In the genomic region with DNA sequence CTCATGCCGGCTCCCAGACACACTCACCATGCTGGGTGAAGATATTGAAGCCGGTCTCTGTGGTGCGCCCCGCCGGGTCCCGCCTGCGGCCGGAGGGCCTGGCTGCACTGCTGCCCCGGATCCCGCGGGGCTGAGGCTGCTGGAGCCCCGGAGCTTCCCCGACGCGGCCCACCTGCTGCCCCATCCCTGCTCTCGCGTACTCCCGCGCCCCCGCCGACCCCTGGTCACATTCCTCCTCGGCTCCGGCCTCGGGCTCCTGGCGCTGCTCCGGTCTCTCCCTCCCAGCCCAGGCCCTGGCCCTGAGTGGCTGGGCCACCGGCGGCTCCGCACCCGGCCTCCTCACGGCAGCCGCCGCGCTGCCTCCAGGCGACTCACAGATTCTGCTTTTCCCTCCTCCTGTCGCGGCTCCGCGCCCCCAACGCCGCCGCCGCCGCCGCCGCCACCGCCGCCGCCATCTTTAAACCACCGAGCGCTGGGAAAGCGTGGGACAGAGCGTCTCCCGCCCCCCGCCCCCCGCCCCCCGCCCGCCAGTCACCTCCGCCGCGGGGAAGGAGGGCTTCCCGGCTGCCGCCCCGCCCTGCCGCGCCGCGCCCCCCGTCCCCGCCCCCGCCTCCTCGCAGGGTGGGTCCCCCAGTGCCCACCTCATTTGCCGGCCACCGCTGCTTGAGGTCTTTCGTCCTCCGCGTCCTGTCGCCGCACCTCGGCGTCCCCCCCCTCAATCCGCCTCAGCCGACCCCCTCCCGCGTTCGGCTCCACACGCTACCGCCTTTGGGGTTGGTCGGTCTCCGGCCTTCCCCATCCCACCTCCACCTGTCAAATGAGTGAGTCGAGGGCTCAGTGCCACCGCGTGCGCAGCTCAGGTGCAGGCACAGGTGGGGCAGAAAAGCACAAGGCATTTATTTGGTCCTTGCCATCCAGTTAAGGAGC, we compare ENCODE assay signal across 8 cellular contexts. TPM values are rescaled to one million over a fixed set of nuclear protein-coding genes. Genes with fewer than 3 reads are reported as not detected.
A peak's percentile ranks its signal among the peaks of the same experiment; 100 is the strongest.
DNase-seq lines count a peak whose midpoint lies in the region; ATAC-seq and TF ChIP-seq lines count a peak whose summit lies in the region.

TSS of gene ABL2 (minus strand) at position 464 of the 927 bp plus-strand sequence. CDS start at position 184, 280 bp downstream.

- peak within 1 kb of the TSS; percentile 50 for H3K27ac ChIP-seq in OCI-LY3 (ENCODE audit: low read length)
- peak within 1 kb of the TSS; percentile 94 for H3K27ac ChIP-seq in neural progenitor cell
- peak within 1 kb of the TSS; percentile 83 for H3K27ac ChIP-seq in substantia nigra (ENCODE audit: low read depth, low read length, poor library complexity, severe bottlenecking)

- H3K79me2 ChIP-seq in OCI-LY3 (ENCODE audit: low read length) = peaks cover 46% of the 10 kb centered on the region
- peaks cover 43% of the 10 kb centered on the region for H3K79me2 ChIP-seq in neural progenitor cell (ENCODE audit: low read depth)

- peak within 1 kb of the TSS; percentile 89 for H3K9ac ChIP-seq in OCI-LY3 (ENCODE audit: low read length)
- H3K9ac ChIP-seq in neural progenitor cell = peak within 1 kb of the TSS; percentile 90

- peak within 1 kb of the TSS; percentile 89 for H3K4me3 Mint-ChIP-seq in activated T-helper 17 cell treated with anti-CD3 and anti-CD28 coated beads, Interleukin-2, amount 50 U/mL, for 72 hours
- H3K4me3 Mint-ChIP-seq in neural progenitor cell = peak within 1 kb of the TSS; percentile 97

- no peaks in the 10 kb centered on the region for H3K9me3 ChIP-seq in OCI-LY3 (ENCODE audit: insufficient read depth, low read length)
- no peaks in the 10 kb centered on the region for H3K9me3 ChIP-seq in neural progenitor cell (ENCODE audit: low read depth)

- TF ChIP-seq CTCF in OCI-LY3 (IDR thresholded peaks at IDR 0.05; ENCODE audit: low read depth, low read length) (no peak), fibroblast of mammary gland (conservative IDR thresholded peaks at IDR 0.05; ENCODE audit: control insufficient read depth, insufficient read depth, low read depth, low read length) (no peak), neural progenitor cell (IDR thresholded peaks at IDR 0.05) (no peak)

- H3K27ac Mint-ChIP-seq in activated T-helper 17 cell treated with anti-CD3 and anti-CD28 coated beads, Interleukin-2, amount 50 U/mL, for 72 hours = peak within 1 kb of the TSS; percentile 74
- H3K27ac Mint-ChIP-seq in neural progenitor cell = peak within 1 kb of the TSS; percentile 88

- H4K20me1 ChIP-seq in OCI-LY3 (ENCODE audit: insufficient read depth, low read length) = 0 out of 2 replicates have a peak, but pooled peaks cover 2% of the 10 kb centered on the region
- H4K20me1 ChIP-seq in neural progenitor cell (ENCODE audit: low read depth) = peaks cover 24% of the 10 kb centered on the region

- H2AFZ ChIP-seq in OCI-LY3 (ENCODE audit: low read depth, low read length) (peak within 1 kb of the TSS; percentile 99), neural progenitor cell (replicated peaks) (peak within 1 kb of the TSS; percentile 83)

- no peaks in the 10 kb centered on the region for H3K36me3 Mint-ChIP-seq in activated T-helper 17 cell treated with anti-CD3 and anti-CD28 coated beads, Interleukin-2, amount 50 U/mL, for 72 hours (ENCODE audit: low read depth)
- peaks cover 11% of the 10 kb centered on the region for H3K36me3 Mint-ChIP-seq in neural progenitor cell

- no peaks in the 10 kb centered on the region for H3K9me3 Mint-ChIP-seq in activated T-helper 17 cell treated with anti-CD3 and anti-CD28 coated beads, Interleukin-2, amount 50 U/mL, for 72 hours
- H3K9me3 Mint-ChIP-seq in neural progenitor cell = no peaks in the 10 kb centered on the region

- no peaks in the 10 kb centered on the region for H3K27me3 Mint-ChIP-seq in activated T-helper 17 cell treated with anti-CD3 and anti-CD28 coated beads, Interleukin-2, amount 50 U/mL, for 72 hours
- no peaks in the 10 kb centered on the region for H3K27me3 Mint-ChIP-seq in neural progenitor cell (ENCODE audit: insufficient read depth, low read depth)

- H3K27me3 ChIP-seq in OCI-LY3 (ENCODE audit: low read depth, low read length) (no peaks in the 10 kb centered on the region), neural progenitor cell (peaks cover 12% of the 10 kb centered on the region)

- H3K4me3 ChIP-seq in OCI-LY3 (ENCODE audit: low read length) = peak within 1 kb of the TSS; percentile 93
- H3K4me3 ChIP-seq in fibroblast of mammary gland (ENCODE audit: control insufficient read depth, low read depth, low read length) = peak within 1 kb of the TSS; percentile 81
- peak within 1 kb of the TSS; percentile 77 for H3K4me3 ChIP-seq in neural progenitor cell

- DNase-seq in Ammon's horn (ENCODE audit: low spot score) = peak; percentile 42
- DNase-seq in fibroblast of mammary gland (ENCODE audit: low read depth) = no peak
- peak; percentile 85 for DNase-seq in neural progenitor cell (ENCODE audit: low spot score)
- DNase-seq in substantia nigra (lab: John Stamatoyannopoulos, UW) = peak in 43 of 49 donors; percentile 7 to 74 (median 36)

- H3F3A ChIP-seq in neural progenitor cell (ENCODE audit: low read depth) = peaks cover 12% of the 10 kb centered on the region

- H3K36me3 ChIP-seq in OCI-LY3 (replicated peaks; ENCODE audit: low read depth, low read length) (peaks cover 8% of the 10 kb centered on the region), neural progenitor cell (peaks cover 7% of the 10 kb centered on the region)

- H3K4me1 Mint-ChIP-seq in activated T-helper 17 cell treated with anti-CD3 and anti-CD28 coated beads, Interleukin-2, amount 50 U/mL, for 72 hours = peaks cover 28% of the 10 kb centered on the region
- peaks cover 17% of the 10 kb centered on the region for H3K4me1 Mint-ChIP-seq in neural progenitor cell

- H3K4me1 ChIP-seq in OCI-LY3 (ENCODE audit: low read length) = peaks cover 32% of the 10 kb centered on the region
- H3K4me1 ChIP-seq in neural progenitor cell = no peaks in the 10 kb centered on the region

- ATAC-seq in GM19043 (IDR thresholded peaks at IDR 0.05; ENCODE audit: low read depth, unreplicated experiment) (peak; percentile 47), HG03432 (IDR thresholded peaks at IDR 0.05; ENCODE audit: unreplicated experiment) (peak; percentile 75)
- peak; percentile 33 for ATAC-seq in activated T-helper 17 cell treated with anti-CD3 and anti-CD28 coated beads, Interleukin-2, amount 50 U/mL, for 72 hours (replicated peaks)

- H3K4me2 ChIP-seq in OCI-LY3 (ENCODE audit: low read length) (peak within 1 kb of the TSS; percentile 91), neural progenitor cell (peak within 1 kb of the TSS; percentile 85)

RNA-seq across cellular contexts. Expression of gene ABL2, which starts in this region (rescaled TPM):
- 1 to 10 TPM; 5.2 to 8.2 TPM for total RNA-seq in activated T-helper 17 cell treated with anti-CD3 and anti-CD28 coated beads, Interleukin-2, amount 50 U/mL, for 72 hours
- 17.9 and 20.1 TPM in 2 replicates for total RNA-seq in neural progenitor cell (ENCODE audit: low replicate concordance)
